ENCODE assay signal across 9 cellular contexts in genomic region chr7:102613575-102614345, GRCh38. TPM values are rescaled to one million over a fixed set of nuclear protein-coding genes. Genes with fewer than 3 reads are reported as not detected.
DNase-seq lines count a peak whose midpoint lies in the region; ATAC-seq and TF ChIP-seq lines count a peak whose summit lies in the region.
"Not testable (repeated sequence)": the region's sequence is repeated elsewhere in the genome, so short reads cannot be mapped to it uniquely, and the experiment has no call there.
"Had no signal": no experiment of that assay in that cellular context is flagged by ENCODE, and none has a peak within 500 bp of the region (broad histone marks: within the 10 kb centered on the region; RNA-seq: fewer than 3 reads in every experiment).

No MANE protein-coding gene starts in this region.

- H3K4me3 Mint-ChIP-seq in activated B cell treated with CpG ODN at 0.5 μM for 24 hours; stimulated activated memory B cell treated with anti-CD40 and anti-IgM and Interleukin-4, amounts not matched to agents 10 μg/mL and 1 μg/mL and 100 μg/mL, for 72 hours: not testable (repeated sequence)

- not testable (repeated sequence) for H3K27ac Mint-ChIP-seq in activated B cell treated with CpG ODN at 0.5 μM for 24 hours; stimulated activated memory B cell treated with anti-CD40 and anti-IgM and Interleukin-4, amounts not matched to agents 10 μg/mL and 1 μg/mL and 100 μg/mL, for 72 hours

- H3K4me1 Mint-ChIP-seq in activated B cell treated with CpG ODN at 0.5 μM for 24 hours; stimulated activated memory B cell treated with anti-CD40 and anti-IgM and Interleukin-4, amounts not matched to agents 10 μg/mL and 1 μg/mL and 100 μg/mL, for 72 hours: not testable (repeated sequence)

- not testable (repeated sequence) for H3K9me3 Mint-ChIP-seq in activated B cell treated with CpG ODN at 0.5 μM for 24 hours; stimulated activated memory B cell treated with anti-CD40 and anti-IgM and Interleukin-4, amounts not matched to agents 10 μg/mL and 1 μg/mL and 100 μg/mL, for 72 hours

- CTCF ChIA-PET in activated B cell treated with CpG ODN at 0.5 μM for 24 hours (lab: Charles Lee): not testable (repeated sequence)

- ATAC-seq in GM18502 (IDR thresholded peaks at IDR 0.05; ENCODE audit: poor library complexity, unreplicated experiment) (peak; percentile 74), GM19328 (IDR thresholded peaks at IDR 0.05; ENCODE audit: unreplicated experiment) (peak; percentile 56), GM21619 (IDR thresholded peaks at IDR 0.05; ENCODE audit: unreplicated experiment) (peak; percentile 69), HG02943 (IDR thresholded peaks at IDR 0.05; ENCODE audit: low read depth, unreplicated experiment) (peak; percentile 64), HG03378 (IDR thresholded peaks at IDR 0.05; ENCODE audit: unreplicated experiment) (peak; percentile 68), activated B cell treated with CpG ODN at 0.5 μM for 24 hours (ENCODE audit: low read depth) (peak; percentile 45)
- ATAC-seq in stimulated activated memory B cell treated with anti-CD40 and anti-IgM and Interleukin-4, amounts not matched to agents 10 μg/mL and 1 μg/mL and 100 μg/mL, for 72 hours: peak; percentile 70

- intact Hi-C loops in activated B cell treated with CpG ODN at 0.5 μM for 24 hours (cut with micrococcal nuclease); cardiac septum (cut with DNase I): not testable (repeated sequence)

- H3K27me3 Mint-ChIP-seq in activated B cell treated with CpG ODN at 0.5 μM for 24 hours; stimulated activated memory B cell treated with anti-CD40 and anti-IgM and Interleukin-4, amounts not matched to agents 10 μg/mL and 1 μg/mL and 100 μg/mL, for 72 hours: not testable (repeated sequence)

- not testable (repeated sequence) for H3K36me3 Mint-ChIP-seq in activated B cell treated with CpG ODN at 0.5 μM for 24 hours (ENCODE audit: low read depth); stimulated activated memory B cell treated with anti-CD40 and anti-IgM and Interleukin-4, amounts not matched to agents 10 μg/mL and 1 μg/mL and 100 μg/mL, for 72 hours

- not testable (repeated sequence) for TF ChIP-seq CTCF in activated B cell treated with CpG ODN at 0.5 μM for 24 hours (IDR thresholded peaks at IDR 0.05)

- DNase-seq in activated B cell treated with CpG ODN at 0.5 μM for 24 hours: not testable (repeated sequence)
- peak; percentile 35 for DNase-seq in cardiac septum (ENCODE audit: low spot score)

- POLR2A ChIA-PET in activated B cell treated with CpG ODN at 0.5 μM for 24 hours (lab: Charles Lee): not testable (repeated sequence)

RNA-seq across cellular contexts. Expression of gene RASA4, which starts 2.8 kb away (rescaled TPM):
- total RNA-seq in activated B cell treated with CpG ODN at 0.5 μM for 24 hours (57.6 and 62.3 TPM in 2 replicates), cardiac septum (40.9 TPM)

RNA-seq across cellular contexts. Expression of gene UPK3BL1, which starts 28.8 kb away (rescaled TPM):
- total RNA-seq in activated B cell treated with CpG ODN at 0.5 μM for 24 hours (47.4 and 58.8 TPM in 2 replicates), cardiac septum (10.3 TPM)

RNA-seq across cellular contexts. Expression of gene SPDYE2B, which starts 36.4 kb away (rescaled TPM):
- not detected in 2 replicates for total RNA-seq in activated B cell treated with CpG ODN at 0.5 μM for 24 hours
- not detected for total RNA-seq in cardiac septum
- total RNA-seq: astrocyte had no signal

RNA-seq across cellular contexts. Expression of gene POLR2J3, which starts 41.4 kb away (rescaled TPM):
- total RNA-seq in activated B cell treated with CpG ODN at 0.5 μM for 24 hours (110 and 123 TPM in 2 replicates), cardiac septum (18.9 TPM)

RNA-seq across cellular contexts. Expression of gene POLR2J2, which starts 57.7 kb away (rescaled TPM):
- total RNA-seq in activated B cell treated with CpG ODN at 0.5 μM for 24 hours: 29.2 and 35.2 TPM in 2 replicates
- 6.5 TPM for total RNA-seq in cardiac septum
